Comparison of ENCODE assay signal across 8 cellular contexts in genomic region chr3:78511840-78512239, GRCh38.
"Had no signal": no experiment of that assay in that cellular context is flagged by ENCODE, and none has a peak within 500 bp of the region (broad histone marks: within the 10 kb centered on the region; RNA-seq: fewer than 3 reads in every experiment).

No MANE protein-coding gene starts in this region.

- H3K9me3 ChIP-seq: HAP-1 had no signal

- H3K36me3 ChIP-seq: HAP-1 had no signal

- H3K27ac ChIP-seq: HL-60 had no signal

- H3K4me1 Mint-ChIP-seq: IgD-negative memory B cell had no signal

- H3K27me3 Mint-ChIP-seq: IgD-negative memory B cell had no signal

- H3K4me3 Mint-ChIP-seq: HFFc6, IgD-negative memory B cell had no signal

- DNase-seq: GOT3, H7, HFFc6, KBM-7 had no signal

- H3K4me3 ChIP-seq: HAP-1 had no signal

- H3K27ac Mint-ChIP-seq: HFFc6, IgD-negative memory B cell had no signal

- ATAC-seq: HCT116 had no signal

- H3K36me3 Mint-ChIP-seq: IgD-negative memory B cell had no signal
